8 cellular contexts compared by ENCODE assay signal in the genomic region with DNA sequence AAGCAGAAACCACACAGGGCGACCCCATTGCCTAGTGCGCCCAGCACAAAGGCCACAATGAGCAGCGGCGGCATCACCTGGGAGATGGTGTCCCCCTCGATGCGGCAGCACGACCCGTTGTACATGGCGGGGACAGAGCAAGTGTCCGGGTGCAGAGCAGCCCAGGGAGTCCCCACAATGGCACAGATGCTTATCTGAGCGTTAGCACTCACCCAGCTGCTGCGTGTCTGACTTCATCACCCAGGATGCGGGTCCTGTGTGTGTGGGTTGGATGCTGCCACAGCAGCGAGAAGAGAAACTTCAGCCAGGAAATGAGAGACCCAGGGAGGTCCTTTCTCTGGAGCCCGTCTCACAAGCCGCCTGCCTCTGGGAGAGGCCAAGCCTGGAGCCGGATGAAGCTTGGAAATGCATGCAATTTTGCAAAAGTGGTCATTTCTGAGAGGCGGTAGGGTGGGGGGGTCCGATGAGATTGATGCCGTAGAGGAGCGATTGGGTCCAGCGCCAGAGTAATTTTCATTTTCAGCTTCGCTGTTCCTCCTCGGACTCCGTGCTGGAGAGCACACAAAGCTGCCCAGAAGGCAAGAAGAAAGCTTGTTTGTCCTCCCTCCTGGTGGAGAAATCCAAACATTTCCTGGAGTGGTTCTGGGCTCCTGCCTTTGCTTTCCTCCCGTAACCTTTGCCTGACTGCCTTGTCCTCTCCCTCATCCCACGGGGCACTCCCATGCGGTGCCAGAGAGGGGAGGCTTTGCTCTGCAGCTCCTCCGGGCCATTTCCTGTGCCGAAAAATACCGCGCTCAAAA. TPM values are rescaled to one million over a fixed set of nuclear protein-coding genes. Genes with fewer than 3 reads are reported as not detected.
DNase-seq lines count a peak whose midpoint lies in the region; ATAC-seq and TF ChIP-seq lines count a peak whose summit lies in the region.

A gene with protein sequence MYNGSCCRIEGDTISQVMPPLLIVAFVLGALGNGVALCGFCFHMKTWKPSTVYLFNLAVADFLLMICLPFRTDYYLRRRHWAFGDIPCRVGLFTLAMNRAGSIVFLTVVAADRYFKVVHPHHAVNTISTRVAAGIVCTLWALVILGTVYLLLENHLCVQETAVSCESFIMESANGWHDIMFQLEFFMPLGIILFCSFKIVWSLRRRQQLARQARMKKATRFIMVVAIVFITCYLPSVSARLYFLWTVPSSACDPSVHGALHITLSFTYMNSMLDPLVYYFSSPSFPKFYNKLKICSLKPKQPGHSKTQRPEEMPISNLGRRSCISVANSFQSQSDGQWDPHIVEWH (minus strand): TSS at position 630 of the 800 bp plus-strand sequence. CDS start 505 bp downstream, at position 125.

- no peak for TF ChIP-seq POLR2A in heart left ventricle (IDR thresholded peaks at IDR 0.05)

- DNase-seq in heart left ventricle (no peak), left ventricle myocardium superior (no peak), aorta (no peak)
- DNase-seq in activated naive CD8-positive, alpha-beta T cell treated with anti-CD3 and anti-CD28 coated beads, Interleukin-2, amount 50 U/mL, for 24 hours, result peak; percentile 50

- H3K27ac ChIP-seq in heart left ventricle, result no peak within 1 kb of the TSS
- H3K27ac ChIP-seq in aorta (ENCODE audit: low read depth in 1 of 2, low read length in 2 of 2), result no peak within 1 kb of the TSS

- WGBS in heart left ventricle, 4 donors, result 61 to 72% (median 64%) methylated on average over 24 to 32 of the region's 32 CpGs
- 31 to 35% methylated on average over 32 of the region's 32 CpGs for WGBS in aorta, 2 donors

- no peaks in the 10 kb centered on the region for H3K9me3 ChIP-seq in heart left ventricle
- H3K9me3 ChIP-seq in aorta (ENCODE audit: control insufficient read depth, low read length), result no peaks in the 10 kb centered on the region

- ATAC-seq in heart left ventricle (no peak), left ventricle myocardium superior (no peak), aorta (ENCODE audit: low FRiP score) (peak; percentile 71), GM21367 (IDR thresholded peaks at IDR 0.05; ENCODE audit: unreplicated experiment) (no peak), GM21526 (IDR thresholded peaks at IDR 0.05; ENCODE audit: low FRiP score, unreplicated experiment) (no peak), GM18517 (IDR thresholded peaks at IDR 0.05; ENCODE audit: unreplicated experiment) (no peak)
- ATAC-seq in activated naive CD8-positive, alpha-beta T cell treated with anti-CD3 and anti-CD28 coated beads, Interleukin-2, amount 50 U/mL, for 24 hours, result peak; percentile 67

- H3K4me3 Mint-ChIP-seq in activated naive CD8-positive, alpha-beta T cell treated with anti-CD3 and anti-CD28 coated beads, Interleukin-2, amount 50 U/mL, for 24 hours, result peak within 1 kb of the TSS; percentile 26
- peak within 1 kb of the TSS; percentile 68 to 72 (median 68) for H3K4me3 Mint-ChIP-seq in nephron

- TF ChIP-seq CTCF in heart left ventricle (IDR thresholded peaks at IDR 0.05), result no peak
- no peak for TF ChIP-seq CTCF in nephron (IDR thresholded peaks at IDR 0.05; ENCODE audit: unreplicated experiment in 3 of 3)

- H3K36me3 Mint-ChIP-seq in activated naive CD8-positive, alpha-beta T cell treated with anti-CD3 and anti-CD28 coated beads, Interleukin-2, amount 50 U/mL, for 24 hours (ENCODE audit: low read depth), result peaks cover 3% of the 10 kb centered on the region
- no peaks in the 10 kb centered on the region for H3K36me3 Mint-ChIP-seq in nephron (ENCODE audit: low read depth)

- H3K27me3 ChIP-seq in heart left ventricle (peaks cover 0 to 4% (median 0%) of the 10 kb centered on the region in 9 donors), aorta (ENCODE audit: control insufficient read depth in 1 of 2, insufficient read depth in 2 of 2, low read length in 1 of 2) (no peaks in the 10 kb centered on the region)

- H3K4me3 ChIP-seq in heart left ventricle (peak within 1 kb of the TSS in 10 of 12 donors; percentile 14 to 52 (median 32)), aorta (ENCODE audit: low read length in 2 of 2) (peak within 1 kb of the TSS; percentile 15 to 28)

- H3K4me1 Mint-ChIP-seq in activated naive CD8-positive, alpha-beta T cell treated with anti-CD3 and anti-CD28 coated beads, Interleukin-2, amount 50 U/mL, for 24 hours, result peaks cover 69% of the 10 kb centered on the region
- peaks cover 15% of the 10 kb centered on the region for H3K4me1 Mint-ChIP-seq in nephron

- intact Hi-C loops in heart left ventricle (cut with DNase I) (no loop called here), left ventricle myocardium superior (cut with micrococcal nuclease) (no loop called here), aorta (cut with DNase I) (no loop called here)

- no peaks in the 10 kb centered on the region for H3K36me3 ChIP-seq in heart left ventricle
- no peaks in the 10 kb centered on the region for H3K36me3 ChIP-seq in aorta (ENCODE audit: control insufficient read depth in 1 of 2, insufficient read depth in 2 of 2, low read length in 1 of 2)

- H3K27ac Mint-ChIP-seq in activated naive CD8-positive, alpha-beta T cell treated with anti-CD3 and anti-CD28 coated beads, Interleukin-2, amount 50 U/mL, for 24 hours, result peak within 1 kb of the TSS; percentile 41
- H3K27ac Mint-ChIP-seq in nephron, result peak within 1 kb of the TSS; percentile 88 to 96 (median 95)

- peaks cover 6% of the 10 kb centered on the region for H3K9me3 Mint-ChIP-seq in activated naive CD8-positive, alpha-beta T cell treated with anti-CD3 and anti-CD28 coated beads, Interleukin-2, amount 50 U/mL, for 24 hours
- no peaks in the 10 kb centered on the region for H3K9me3 Mint-ChIP-seq in nephron

- H3K27me3 Mint-ChIP-seq in activated naive CD8-positive, alpha-beta T cell treated with anti-CD3 and anti-CD28 coated beads, Interleukin-2, amount 50 U/mL, for 24 hours, result no peaks in the 10 kb centered on the region
- peaks cover 4% of the 10 kb centered on the region for H3K27me3 Mint-ChIP-seq in nephron (ENCODE audit: low read depth)

- peaks cover 0 to 11% (median 0%) of the 10 kb centered on the region in 12 donors for H3K4me1 ChIP-seq in heart left ventricle
- H3K4me1 ChIP-seq in aorta (ENCODE audit: control insufficient read depth in 1 of 2, insufficient read depth in 2 of 2, low read length in 2 of 2), result no peaks in the 10 kb centered on the region

RNA-seq across cellular contexts. Expression of the gene that starts here (rescaled TPM):
- 1 to 10 TPM in 1 of 9 donors, under 1 TPM in 3, not detected in 5; 0.08 to 1.4 (median 0.31) TPM for total RNA-seq in heart left ventricle
- under 1 TPM in 1 of 2 donors, not detected in 1; 0.10 TPM for polyA plus RNA-seq in heart left ventricle
- 0.12 TPM for total RNA-seq in left ventricle myocardium superior
- under 1 TPM; 0.13 to 0.33 TPM for total RNA-seq in aorta
- not detected for polyA plus RNA-seq in aorta

Comparison
In these comparisons a context has a peak if more than half of its experiments do, and no peak if none do; other contexts are left out.
1. Peak in ATAC-seq and H3K4me3 ChIP-seq in aorta; RNA of the gene not detected or under 1 TPM.